In genomic region chr14:103555559-103556337, GRCh38 we compare ENCODE assay signal across 21 cellular contexts. TPM values are rescaled to one million over a fixed set of nuclear protein-coding genes. Genes with fewer than 3 reads are reported as not detected.
DNase-seq lines count a peak whose midpoint lies in the region; ATAC-seq, FAIRE-seq and TF ChIP-seq lines count a peak whose summit lies in the region.
"Had no signal": no experiment of that assay in that cellular context is flagged by ENCODE, and none has a peak within 500 bp of the region (broad histone marks: within the 10 kb centered on the region; RNA-seq: fewer than 3 reads in every experiment).

No MANE protein-coding gene starts in this region.

- H3K36me3 ChIP-seq in HEK293 (ENCODE audit: control insufficient read depth in 2 of 2, insufficient read depth in 1 of 2, low read length in 2 of 2) (peaks cover 16 to 22% of the 10 kb centered on the region in 2 experiments), endodermal cell (ENCODE audit: control insufficient read depth, insufficient read depth, low read length) (peaks cover 29% of the 10 kb centered on the region), kidney (ENCODE audit: control insufficient read depth in 1 of 2, insufficient read depth in 2 of 2, low read length in 2 of 2) (peaks cover 7 to 18% of the 10 kb centered on the region in 2 donors), spleen (peaks cover 0 to 65% (median 17%) of the 10 kb centered on the region in 6 donors), transverse colon (peaks cover 0 to 20% (median 4%) of the 10 kb centered on the region in 4 donors), upper lobe of left lung (peaks cover 8 to 32% (median 20%) of the 10 kb centered on the region in 4 donors)

- in situ Hi-C loops in transverse colon (cut with MboI; ENCODE audit: low pct_ligation_motif_present in 1 of 4, low pct_unique_long_range_greater_than_20kb in 1 of 4, low sequenced_read_pairs in 3 of 4) = loop anchor here in 1 of 4 donors (10.0 kb wide), 1 partner anchor 51 kb away; no protein-coding TSS in a partner anchor

- no peak overlapping the region for H3K9ac ChIP-seq in endodermal cell (ENCODE audit: extremely low read depth, low read length, poor library complexity, severe bottlenecking)
- no peak overlapping the region for H3K9ac ChIP-seq in kidney (ENCODE audit: low read length in 2 of 2)

- no peak overlapping the region for H3K4me3 Mint-ChIP-seq in endodermal cell
- H3K4me3 Mint-ChIP-seq: activated naive CD8-positive, alpha-beta T cell treated with anti-CD3 and anti-CD28 coated beads, Interleukin-2, amount 50 U/mL, for 24 hours had no signal

- TF ChIP-seq CTCF in HEK293 (tag by site-specific recombination; IDR thresholded peaks at IDR 0.05) = no peak
- TF ChIP-seq CTCF in endodermal cell (conservative IDR thresholded peaks at IDR 0.05) = no peak
- no peak for TF ChIP-seq CTCF in kidney (IDR thresholded peaks at IDR 0.05; ENCODE audit: borderline replicate concordance, extremely low read depth, insufficient read depth)
- TF ChIP-seq CTCF in spleen (IDR thresholded peaks at IDR 0.05 in 8 of 11, conservative IDR thresholded peaks at IDR 0.05 in 3 of 11) = no peak
- TF ChIP-seq CTCF in transverse colon (IDR thresholded peaks at IDR 0.05) = no peak
- no peak for TF ChIP-seq CTCF in upper lobe of left lung (IDR thresholded peaks at IDR 0.05)

- FAIRE-seq in kidney (lab: Jason Lieb, UNC) = no peak
- FAIRE-seq: bronchial epithelial cell had no signal

- H3K9me3 Mint-ChIP-seq in endodermal cell = no peaks in the 10 kb centered on the region
- H3K9me3 Mint-ChIP-seq: activated naive CD8-positive, alpha-beta T cell treated with anti-CD3 and anti-CD28 coated beads, Interleukin-2, amount 50 U/mL, for 24 hours had no signal

- TF ChIP-seq EP300 in transverse colon (IDR thresholded peaks at IDR 0.05; ENCODE audit: low read depth) = no peak
- TF ChIP-seq EP300 in upper lobe of left lung (IDR thresholded peaks at IDR 0.05) = no peak

- H3K36me3 Mint-ChIP-seq in endodermal cell (ENCODE audit: low read depth) = peaks cover 25% of the 10 kb centered on the region

- no peak for ATAC-seq in upper lobe of left lung (ENCODE audit: low FRiP score in 2 of 2)
- ATAC-seq: activated naive CD8-positive, alpha-beta T cell treated with anti-CD3 and anti-CD28 coated beads, Interleukin-2, amount 50 U/mL, for 24 hours; HCT116; left lobe of liver had no signal

- H3K27ac Mint-ChIP-seq in endodermal cell = peak overlapping the region; percentile 63
- H3K27ac Mint-ChIP-seq: activated naive CD8-positive, alpha-beta T cell treated with anti-CD3 and anti-CD28 coated beads, Interleukin-2, amount 50 U/mL, for 24 hours had no signal

- no peaks in the 10 kb centered on the region for H3K27me3 Mint-ChIP-seq in endodermal cell (ENCODE audit: insufficient read depth)
- H3K27me3 Mint-ChIP-seq: activated naive CD8-positive, alpha-beta T cell treated with anti-CD3 and anti-CD28 coated beads, Interleukin-2, amount 50 U/mL, for 24 hours had no signal

- CTCF ChIA-PET in HEK293 (lab: Yijun Ruan, JAX) = interaction anchor here (1.0 kb wide), 1 partner anchor 161 kb away, joined by 3 read pairs; no protein-coding TSS in a partner anchor

- TF ChIP-seq POLR2A in spleen (IDR thresholded peaks at IDR 0.05) (no peak), transverse colon (IDR thresholded peaks at IDR 0.05) (no peak), upper lobe of left lung (IDR thresholded peaks at IDR 0.05) (no peak)

- H3K4me3 ChIP-seq in HEK293 (ENCODE audit: low read depth, low read length) = no peak overlapping the region
- H3K4me3 ChIP-seq in endodermal cell (ENCODE audit: low read length) = no peak overlapping the region
- no peak overlapping the region for H3K4me3 ChIP-seq in kidney (ENCODE audit: low read length in 2 of 2)
- no peak overlapping the region for H3K4me3 ChIP-seq in spleen
- H3K4me3 ChIP-seq in transverse colon = no peak overlapping the region
- H3K4me3 ChIP-seq in upper lobe of left lung = no peak overlapping the region
- H3K4me3 ChIP-seq: SJSA1, skin epidermis had no signal

- DNase-seq in endodermal cell (no peak), kidney (peak; percentile 55), spleen (peak; percentile 65), transverse colon (no peak), upper lobe of left lung (no peak), cortex of kidney (lab: John Stamatoyannopoulos, UW) (no peak)
- DNase-seq: activated CD4-positive, CD25-positive, alpha-beta regulatory T cell; activated naive CD8-positive, alpha-beta T cell treated with anti-CD3 and anti-CD28 coated beads, Interleukin-2, amount 50 U/mL, for 24 hours; DMS79 treated with DMSO at 0.1 percent for 48 hours; IMR-90; MM.1S; NCI-H1436 treated with DMSO at 0.1 percent for 48 hours; stimulated activated CD4-positive, alpha-beta T cell treated with anti-CD3 and anti-CD28 coated beads, Interleukin-4, amount 100 ng/mL, for 1 hour had no signal

- H3K4me1 ChIP-seq in HEK293 (ENCODE audit: control insufficient read depth, insufficient read depth, low read length) (peaks cover 33% of the 10 kb centered on the region), endodermal cell (ENCODE audit: control insufficient read depth, insufficient read depth, low read length) (no peaks in the 10 kb centered on the region), kidney (ENCODE audit: control insufficient read depth in 1 of 2, insufficient read depth in 1 of 2, low read depth in 1 of 2, low read length in 2 of 2) (peaks cover 13 to 25% of the 10 kb centered on the region in 2 donors), spleen (peaks cover 21 to 76% (median 57%) of the 10 kb centered on the region in 6 donors), transverse colon (peaks cover 17 to 61% (median 28%) of the 10 kb centered on the region in 4 donors), upper lobe of left lung (peaks cover 41 to 59% (median 44%) of the 10 kb centered on the region in 4 donors)

- POLR2A ChIA-PET in HEK293 (lab: Yijun Ruan, JAX) = interaction anchor here (3.1 kb wide), 1 partner anchor 34 kb away, joined by 18 read pairs; the partner anchor contains the start of gene CKB

- 94 to 98% methylated on average over 7 to 15 of the region's 15 CpGs for WGBS in endodermal cell (ENCODE audit: insufficient coverage in 1 of 2, insufficient read length in 1 of 2), 2 experiments
- 87 to 92% (median 88%) methylated on average over 15 of the region's 15 CpGs for WGBS in spleen, 5 donors
- WGBS in transverse colon (ENCODE audit: low coverage in 1 of 2), 2 donors = 73 to 85% methylated on average over 8 to 15 of the region's 15 CpGs
- 85 to 91% methylated on average over 15 of the region's 15 CpGs for WGBS in upper lobe of left lung, 2 donors

- H3K27ac ChIP-seq in HEK293 (ENCODE audit: extremely low read depth, low read depth, low read length) = no peak overlapping the region
- no peak overlapping the region for H3K27ac ChIP-seq in endodermal cell (ENCODE audit: low read depth, low read length)
- H3K27ac ChIP-seq in kidney (ENCODE audit: low read depth in 2 of 2, low read length in 2 of 2) = no peak overlapping the region
- H3K27ac ChIP-seq in spleen = peak overlapping the region in 1 of 8 donors; percentile 49
- peak overlapping the region in 1 of 4 donors; percentile 13 for H3K27ac ChIP-seq in transverse colon
- H3K27ac ChIP-seq in upper lobe of left lung = no peak overlapping the region
- H3K27ac ChIP-seq: epithelial cell of prostate, HL-60, SJSA1 had no signal

- H3K27me3 ChIP-seq in endodermal cell (ENCODE audit: control insufficient read depth, insufficient read depth, low read length, poor library complexity, severe bottlenecking) (no peaks in the 10 kb centered on the region), spleen (replicated peaks in 1 of 7) (no peaks in the 10 kb centered on the region), transverse colon (no peaks in the 10 kb centered on the region), upper lobe of left lung (no peaks in the 10 kb centered on the region)
- H3K27me3 ChIP-seq: SJSA1 had no signal

- H3K4me1 Mint-ChIP-seq in endodermal cell = peaks cover 2% of the 10 kb centered on the region

- intact Hi-C loops in kidney (cut with DNase I) (no loop called here), spleen (cut with DNase I; ENCODE audit: low total_unique reads) (no loop called here), transverse colon (cut with DNase I; ENCODE audit: low total_unique reads) (no loop called here)

- H3K9me3 ChIP-seq in HEK293 (ENCODE audit: control insufficient read depth, insufficient read depth, low read depth, low read length) = no peaks in the 10 kb centered on the region
- H3K9me3 ChIP-seq in endodermal cell (ENCODE audit: control insufficient read depth, low read length) = no peaks in the 10 kb centered on the region
- no peaks in the 10 kb centered on the region for H3K9me3 ChIP-seq in kidney (ENCODE audit: control insufficient read depth in 1 of 2, low read length in 2 of 2)
- H3K9me3 ChIP-seq in spleen = no peaks in the 10 kb centered on the region
- H3K9me3 ChIP-seq in transverse colon = no peaks in the 10 kb centered on the region
- H3K9me3 ChIP-seq in upper lobe of left lung = no peaks in the 10 kb centered on the region
- H3K9me3 ChIP-seq: SJSA1 had no signal

RNA-seq across cellular contexts. Expression of gene BAG5, which starts 6.7 kb away (rescaled TPM):
- total RNA-seq in endodermal cell (10 to 100 TPM; 27.6 to 28.1 TPM), kidney (64.5 TPM), spleen (10 to 100 TPM; 29.2 to 42.5 (median 32.5) TPM), transverse colon (10 to 100 TPM; 10.8 to 26.3 (median 23.9) TPM), upper lobe of left lung (10 to 100 TPM; 12.6 to 36.9 (median 27.1) TPM)
- 20.2 TPM for polyA plus RNA-seq in endodermal cell (2013, experiment 1 of 2)
- 20.5 TPM for polyA plus RNA-seq in endodermal cell (2013, experiment 2 of 2)
- polyA plus RNA-seq in kidney (ENCODE audit: insufficient read depth, low read depth, low replicate concordance) (17.1 TPM), spleen (10 to 100 TPM in 1 of 3 donors, 1 to 10 TPM in 2; 9.3 to 16.0 (median 9.9) TPM)

RNA-seq across cellular contexts. Expression of gene COA8, which starts 7.0 kb away (rescaled TPM):
- 10 to 100 TPM; 30.1 to 39.8 TPM for total RNA-seq in endodermal cell
- polyA plus RNA-seq in endodermal cell (2013, experiment 1 of 2) = 34.9 TPM
- polyA plus RNA-seq in endodermal cell (2013, experiment 2 of 2) = 38.8 TPM
- total RNA-seq in kidney = 40.7 TPM
- 65.1 TPM for polyA plus RNA-seq in kidney (ENCODE audit: insufficient read depth, low read depth, low replicate concordance)
- 10 to 100 TPM; 15.2 to 26.0 (median 20.4) TPM for total RNA-seq in spleen
- 10 to 100 TPM; 34.1 to 39.5 (median 38.9) TPM for polyA plus RNA-seq in spleen
- 10 to 100 TPM in 2 of 4 donors, 1 to 10 TPM in 1, not detected in 1; 1.5 to 17.1 (median 15.2) TPM for total RNA-seq in transverse colon
- 10 to 100 TPM; 12.6 to 38.3 (median 28.6) TPM for total RNA-seq in upper lobe of left lung

RNA-seq across cellular contexts. Expression of gene TRMT61A, which starts 26.8 kb away (rescaled TPM):
- total RNA-seq in endodermal cell (1 to 10 TPM; 7.4 to 7.9 TPM), kidney (16.0 TPM), spleen (10 to 100 TPM in 1 of 7 donors, 1 to 10 TPM in 6; 8.0 to 11.3 (median 9.5) TPM), transverse colon (10 to 100 TPM; 12.2 to 38.2 (median 14.1) TPM), upper lobe of left lung (10 to 100 TPM in 5 of 6 donors, 1 to 10 TPM in 1; 6.7 to 25.1 (median 15.0) TPM)
- 4.5 TPM for polyA plus RNA-seq in endodermal cell (2013, experiment 1 of 2)
- polyA plus RNA-seq in endodermal cell (2013, experiment 2 of 2) = 4.1 TPM
- polyA plus RNA-seq in kidney (ENCODE audit: insufficient read depth, low read depth, low replicate concordance) (11.9 TPM), spleen (10 to 100 TPM in 2 of 3 donors, 1 to 10 TPM in 1; 8.6 to 14.2 (median 11.1) TPM)

RNA-seq across cellular contexts. Expression of gene CKB, which starts 33.1 kb away (rescaled TPM):
- total RNA-seq in endodermal cell (100 to 1,000 TPM; 602 to 920 TPM), kidney (539 TPM), spleen (10 to 100 TPM in 4 of 7 donors, 1 to 10 TPM in 3; 8.0 to 22.6 (median 10.8) TPM), transverse colon (1,000 to 10,000 TPM in 3 of 4 donors, 100 to 1,000 TPM in 1; 504 to 5,877 (median 3,263) TPM), upper lobe of left lung (100 to 1,000 TPM; 168 to 303 (median 231) TPM)
- polyA plus RNA-seq in endodermal cell (2013, experiment 1 of 2) = 1,216 TPM
- polyA plus RNA-seq in endodermal cell (2013, experiment 2 of 2) = 1,012 TPM
- polyA plus RNA-seq in kidney (ENCODE audit: insufficient read depth, low read depth, low replicate concordance) (916 TPM), spleen (10 to 100 TPM; 14.3 to 28.4 (median 20.6) TPM)

Comparison
In these comparisons a context has a peak if more than half of its experiments do, and no peak if none do; other contexts are left out.
1. DNase-seq: peak in kidney (single experiment) and spleen (single experiment); none in endodermal cell (single experiment), transverse colon (single experiment), upper lobe of left lung (0 of 2) and cortex of kidney (single experiment).